Comparison of ENCODE assay signal across 9 cellular contexts in the genomic region with DNA sequence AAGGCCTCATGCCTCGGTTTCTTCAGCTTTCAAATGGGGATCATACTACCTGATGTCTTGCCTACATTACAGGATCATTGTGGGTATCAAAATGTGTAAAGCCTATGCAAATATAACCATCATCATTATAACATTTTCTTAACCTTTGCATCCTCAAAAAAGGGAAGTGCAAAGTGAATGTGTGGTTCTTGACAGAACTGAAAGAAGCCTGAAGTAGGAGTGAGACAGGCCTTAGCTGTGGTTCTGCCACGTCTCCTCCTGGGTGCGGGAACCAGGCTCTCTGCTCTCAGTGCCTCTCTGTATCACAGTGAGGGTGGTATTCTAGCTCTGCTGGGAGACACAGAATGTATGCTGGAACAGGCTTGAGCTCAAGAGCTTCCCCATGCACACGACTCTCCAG.
DNase-seq lines count a peak whose midpoint lies in the region; ATAC-seq and TF ChIP-seq lines count a peak whose summit lies in the region.
"Had no signal": no experiment of that assay in that cellular context is flagged by ENCODE, and none has a peak within 500 bp of the region (broad histone marks: within the 10 kb centered on the region; RNA-seq: fewer than 3 reads in every experiment).

No MANE protein-coding gene starts in this region.

- DNase-seq in stimulated activated CD4-positive, alpha-beta T cell treated with anti-CD3 and anti-CD28 coated beads, Interleukin-1b, Interleukin-23, amount 100 ng/mL, for 48 hours, result peak; percentile 61
- DNase-seq in stimulated activated CD4-positive, alpha-beta T cell treated with anti-CD3 and anti-CD28 coated beads, Interleukin-4, amount 100 ng/mL, for 4 hours, result no peak
- peak; percentile 13 for DNase-seq in NAMALWA (ENCODE audit: low spot score)
- DNase-seq in H9, result no peak
- no peak for DNase-seq in chondrocyte (ENCODE audit: low spot score)
- DNase-seq in AML-193 (lab: John Stamatoyannopoulos, UW), result no peak
- no peak for DNase-seq in Peyer's patch
- DNase-seq: PC-9 had no signal

- peaks cover 14 to 16% of the 10 kb centered on the region in 2 experiments for H3K4me1 Mint-ChIP-seq in H9
- H3K4me1 Mint-ChIP-seq in chondrocyte (ENCODE audit: low read depth), result peaks cover 17% of the 10 kb centered on the region

- H3K9me3 ChIP-seq in H9 (ENCODE audit: control insufficient read depth, low read depth, low read length) (no peaks in the 10 kb centered on the region), Peyer's patch (no peaks in the 10 kb centered on the region)

- H3K79me1 ChIP-seq in H9 (ENCODE audit: insufficient read depth, low read depth, low read length, poor library complexity, severe bottlenecking), result no peaks in the 10 kb centered on the region

- H3K18ac ChIP-seq in H9 (ENCODE audit: insufficient read length, low read depth, low read length), result no peak overlapping the region

- H3K4me1 ChIP-seq in H9 (ENCODE audit: insufficient read depth, low read length), result peaks cover 4% of the 10 kb centered on the region; the same call in 1 of the 2 replicates
- peaks cover 0 to 5% (median 0%) of the 10 kb centered on the region in 4 donors for H3K4me1 ChIP-seq in Peyer's patch

- no peak overlapping the region for H3K27ac ChIP-seq in H9 (ENCODE audit: insufficient read length, low read depth, low read length)
- H3K27ac ChIP-seq in Peyer's patch, result peak overlapping the region in 2 of 4 donors; percentile 18 to 23
- H3K27ac ChIP-seq: PC-9 had no signal

- TF ChIP-seq POLR2A in Peyer's patch (IDR thresholded peaks at IDR 0.05), result no peak

- H2BK12ac ChIP-seq in H9 (ENCODE audit: insufficient read length, low read depth, low read length), result no peak overlapping the region

- TF ChIP-seq CTCF in H9 (conservative IDR thresholded peaks at IDR 0.05) (no peak), chondrocyte (IDR thresholded peaks at IDR 0.05) (no peak), Peyer's patch (IDR thresholded peaks at IDR 0.05) (no peak)

- H3K9me3 Mint-ChIP-seq in H9 (peaks cover 11 to 25% of the 10 kb centered on the region in 2 experiments), chondrocyte (ENCODE audit: low read depth) (peaks cover 23% of the 10 kb centered on the region)

- H3K27ac Mint-ChIP-seq in H9, result no peak overlapping the region
- no peak overlapping the region for H3K27ac Mint-ChIP-seq in chondrocyte (ENCODE audit: unreplicated experiment)

- 0 out of 2 replicates have a peak, but pooled peaks cover 2% of the 10 kb centered on the region for H3K79me2 ChIP-seq in H9 (ENCODE audit: insufficient read depth, low read length)

- no peak overlapping the region for H3K9ac ChIP-seq in H9 (ENCODE audit: extremely low read depth, insufficient read length, low read length)

- H3K27me3 Mint-ChIP-seq in H9 (ENCODE audit: low read depth) (no peaks in the 10 kb centered on the region), chondrocyte (ENCODE audit: low read depth) (no peaks in the 10 kb centered on the region)

- H3K4me3 Mint-ChIP-seq in H9, result no peak overlapping the region
- no peak overlapping the region for H3K4me3 Mint-ChIP-seq in chondrocyte (ENCODE audit: unreplicated experiment)

- no peak overlapping the region for H3T11ph ChIP-seq in H9 (ENCODE audit: low read length)

- H2AFZ ChIP-seq in H9 (ENCODE audit: low read length), result no peak overlapping the region
- H2AFZ ChIP-seq: PC-9 had no signal

- no peak overlapping the region for H2BK120ac ChIP-seq in H9 (ENCODE audit: low read depth, low read length, poor library complexity, severe bottlenecking)

- no peak overlapping the region for H4K8ac ChIP-seq in H9 (replicated peaks; ENCODE audit: insufficient read length, low read depth, low read length)

- no peaks in the 10 kb centered on the region for H4K20me1 ChIP-seq in H9 (ENCODE audit: control insufficient read depth, insufficient read depth, insufficient read length)

- no peak overlapping the region for H3K23ac ChIP-seq in H9 (ENCODE audit: insufficient read length, low read depth, low read length)

- H2BK15ac ChIP-seq in H9 (ENCODE audit: low read depth, low read length), result no peak overlapping the region

- H2AK5ac ChIP-seq in H9 (ENCODE audit: insufficient read length, low read length), result no peak overlapping the region

- no peak overlapping the region for H2BK20ac ChIP-seq in H9 (ENCODE audit: low read depth, low read length, poor library complexity, severe bottlenecking)

- no peak overlapping the region for H3K4ac ChIP-seq in H9 (ENCODE audit: low read depth, low read length)

- H3K27me3 ChIP-seq in H9 (ENCODE audit: insufficient read depth, low read length), result no peaks in the 10 kb centered on the region
- H3K27me3 ChIP-seq in Peyer's patch, result no peaks in the 10 kb centered on the region

- peak; percentile 81 for ATAC-seq in HG02759 (IDR thresholded peaks at IDR 0.05; ENCODE audit: unreplicated experiment)

- H3K14ac ChIP-seq in H9 (ENCODE audit: insufficient read depth, low read length), result no peak overlapping the region

- no peak overlapping the region for H3K4me2 ChIP-seq in H9 (ENCODE audit: insufficient read depth, insufficient read length, low read length)
- H3K4me2 ChIP-seq: PC-9 had no signal

- no peak overlapping the region for H3K4me3 ChIP-seq in Peyer's patch
- H3K4me3 ChIP-seq: PC-9 had no signal

- no peak overlapping the region for H4K5ac ChIP-seq in H9 (ENCODE audit: insufficient read length, low read depth, low read length)

- no peak overlapping the region for H2BK5ac ChIP-seq in H9 (ENCODE audit: insufficient read length, low read length)

- H4K91ac ChIP-seq in H9 (ENCODE audit: insufficient read length, low read depth, low read length), result no peak overlapping the region

- H3K36me3 ChIP-seq in Peyer's patch, result no peaks in the 10 kb centered on the region

- no peak overlapping the region for H3K56ac ChIP-seq in H9 (ENCODE audit: insufficient read length, low read depth, low read length)

- no CpG with 5 or more reads among the region's 4 CpGs for WGBS in H9 (ENCODE audit: extremely low coverage, insufficient read length, low lambda C conversion rate)

- H3K36me3 Mint-ChIP-seq in H9 (ENCODE audit: insufficient read depth in 1 of 3, low read depth in 3 of 3) (peaks cover 0 to 29% (median 6%) of the 10 kb centered on the region in 3 experiments; a peak in 5 of 7 replicates), chondrocyte (ENCODE audit: low read depth) (peaks cover 5% of the 10 kb centered on the region)

- no peaks in the 10 kb centered on the region for H3K23me2 ChIP-seq in H9 (ENCODE audit: insufficient read length, low read depth, low read length, poor library complexity, severe bottlenecking)

Comparison
In these comparisons a context has a peak if more than half of its experiments do, and no peak if none do; other contexts are left out.
1. DNase-seq: peak in stimulated activated CD4-positive, alpha-beta T cell treated with anti-CD3 and anti-CD28 coated beads, Interleukin-1b, Interleukin-23, amount 100 ng/mL, for 48 hours (single experiment) and NAMALWA (single experiment); none in stimulated activated CD4-positive, alpha-beta T cell treated with anti-CD3 and anti-CD28 coated beads, Interleukin-4, amount 100 ng/mL, for 4 hours (0 of 2), H9 (single experiment), chondrocyte (single experiment), AML-193 (0 of 2) and Peyer's patch (0 of 3).